ENCODE assay signal across 9 cellular contexts in the genomic region with DNA sequence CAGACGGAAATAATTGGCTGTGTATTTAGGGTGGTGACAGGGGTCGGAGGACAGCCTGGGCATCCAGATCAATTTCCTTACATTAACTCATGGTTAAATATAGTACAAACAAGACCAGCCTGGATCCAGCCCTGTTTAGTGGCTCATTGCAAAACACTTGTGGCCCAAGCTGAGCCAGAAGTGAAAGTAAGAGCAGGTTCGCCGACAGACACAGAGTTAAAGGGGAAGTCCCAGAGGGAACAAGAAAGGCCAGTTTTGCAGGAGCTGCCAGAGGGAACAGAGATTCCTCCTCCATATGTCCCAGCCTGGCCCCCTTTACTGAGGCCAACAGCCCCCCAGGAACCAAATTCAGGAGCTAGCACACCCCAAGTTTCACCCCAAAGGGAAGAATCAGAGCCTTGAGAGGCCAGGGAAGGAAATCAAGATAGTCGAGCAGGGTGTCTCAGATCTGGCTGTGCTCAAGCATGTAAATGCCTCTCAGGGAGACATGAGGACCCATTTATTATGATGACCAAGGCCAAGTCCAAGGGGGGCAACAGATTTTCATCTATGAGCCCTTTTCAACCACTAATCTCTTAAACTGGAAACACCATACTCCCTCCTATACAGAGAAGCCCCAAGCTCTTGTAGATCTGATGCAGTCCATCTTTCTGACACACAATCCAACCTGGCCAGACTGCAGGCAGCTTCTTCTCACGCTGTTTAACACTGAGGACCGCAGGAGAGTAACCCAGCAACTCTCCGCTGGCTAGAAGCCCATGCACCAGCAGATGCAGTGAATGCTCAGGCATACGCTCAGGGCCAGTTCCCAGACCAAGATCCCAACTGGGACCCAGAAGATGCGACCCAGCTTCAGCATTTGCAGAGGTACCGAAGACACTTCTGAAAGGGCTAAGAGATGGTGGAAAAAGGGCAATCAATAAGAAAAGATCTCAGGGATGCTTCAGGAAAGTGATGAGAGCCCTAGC. TPM values are rescaled to one million over a fixed set of nuclear protein-coding genes. Genes with fewer than 3 reads are reported as not detected.
DNase-seq lines count a peak whose midpoint lies in the region; ATAC-seq, FAIRE-seq and TF ChIP-seq lines count a peak whose summit lies in the region.
"Had no signal": no experiment of that assay in that cellular context is flagged by ENCODE, and none has a peak within 500 bp of the region (broad histone marks: within the 10 kb centered on the region; RNA-seq: fewer than 3 reads in every experiment).

No MANE protein-coding gene starts in this region.

- no peaks in the 10 kb centered on the region for H3F3A ChIP-seq in DOHH2 (ENCODE audit: control insufficient read depth, insufficient read depth)

- 40 to 44% methylated on average over 4 to 8 of the region's 11 CpGs for WGBS in gastroesophageal sphincter (ENCODE audit: low coverage in 1 of 2), 2 donors

- TF ChIP-seq POLR2A in gastroesophageal sphincter (IDR thresholded peaks at IDR 0.05) = no peak

- TF ChIP-seq CTCF in DOHH2 (IDR thresholded peaks at IDR 0.05; ENCODE audit: low read depth, low read length, poor library complexity, severe bottlenecking) = no peak
- TF ChIP-seq CTCF in gastroesophageal sphincter (IDR thresholded peaks at IDR 0.05) = no peak

- DNase-seq in HT1080 (ENCODE audit: low read depth) (peak; percentile 49), skeletal muscle cell (ENCODE audit: low read depth) (peak; percentile 48), urothelium cell line (ENCODE audit: low spot score) (no peak), SW 1271 (lab: John Stamatoyannopoulos, UW) (no peak)
- DNase-seq in activated CD4-positive, alpha-beta T cell treated with anti-CD3 and anti-CD28 coated beads, Interleukin-2, amount 50 U/mL, for 4 hours = peak; percentile 21

- ATAC-seq in GM21367 (IDR thresholded peaks at IDR 0.05; ENCODE audit: unreplicated experiment) (peak; percentile 84), gastroesophageal sphincter (peak; percentile 72)

- TF ChIP-seq EP300 in gastroesophageal sphincter (IDR thresholded peaks at IDR 0.05) = no peak

- no peaks in the 10 kb centered on the region for H3K9me2 ChIP-seq in DOHH2 (replicated peaks; ENCODE audit: control insufficient read depth, low read length)

- H3K36me3 ChIP-seq in DOHH2 (ENCODE audit: control insufficient read depth, low read length) (no peaks in the 10 kb centered on the region), gastroesophageal sphincter (no peaks in the 10 kb centered on the region)

- no peaks in the 10 kb centered on the region for H3K9me3 ChIP-seq in DOHH2 (ENCODE audit: control insufficient read depth, insufficient read depth, low read length)
- no peaks in the 10 kb centered on the region for H3K9me3 ChIP-seq in gastroesophageal sphincter

- H3K27me3 ChIP-seq in DOHH2 (ENCODE audit: control insufficient read depth, low read length) (peaks cover 19% of the 10 kb centered on the region), gastroesophageal sphincter (no peaks in the 10 kb centered on the region)

- peak overlapping the region; percentile 54 for H3K4me2 ChIP-seq in DOHH2 (ENCODE audit: low read length)

- H4K20me1 ChIP-seq in DOHH2 (ENCODE audit: control insufficient read depth, insufficient read depth, low read depth, low read length) = no peaks in the 10 kb centered on the region

- H3K4me3 ChIP-seq in DOHH2 (ENCODE audit: low read length) = peak overlapping the region; percentile 14
- H3K4me3 ChIP-seq in gastroesophageal sphincter = peak overlapping the region; percentile 6 to 36
- peak overlapping the region; percentile 34 for H3K4me3 ChIP-seq in skeletal muscle cell (ENCODE audit: low read depth, low read length)

- H3K27ac ChIP-seq in DOHH2 (ENCODE audit: low read depth, low read length) (no peak overlapping the region), gastroesophageal sphincter (peak overlapping the region in 3 of 4 donors; percentile 69 to 76 (median 72))

- H3K4me1 ChIP-seq in DOHH2 (ENCODE audit: control insufficient read depth, low read length) = peaks cover 10% of the 10 kb centered on the region
- peaks cover 0 to 33% (median 10%) of the 10 kb centered on the region in 3 donors for H3K4me1 ChIP-seq in gastroesophageal sphincter

- FAIRE-seq in urothelium cell line (lab: Jason Lieb, UNC) = no peak

- no peaks in the 10 kb centered on the region for H3K79me2 ChIP-seq in DOHH2 (ENCODE audit: control insufficient read depth, low read length)

RNA-seq across cellular contexts. Expression of gene ADCK2, which starts 15.9 kb away (rescaled TPM):
- total RNA-seq in HT1080 (2014; rRNA removed; shearing (Covaris generic)) = 27.6 and 27.9 TPM in 2 replicates
- 22.5 and 22.6 TPM in 2 replicates for polyA plus RNA-seq in HT1080 (2015; cell fraction: cytosol; rRNA removed)
- polyA plus RNA-seq in HT1080 (2015; cell fraction: nucleus; rRNA removed) = 11.6 and 11.9 TPM in 2 replicates
- total RNA-seq in gastroesophageal sphincter = 10 to 100 TPM; 14.5 to 33.4 (median 22.4) TPM

RNA-seq across cellular contexts. Expression of gene DENND2A, which starts 16.2 kb away (rescaled TPM):
- 1.8 and 2.2 TPM in 2 replicates for total RNA-seq in HT1080 (2014; rRNA removed; shearing (Covaris generic))
- polyA plus RNA-seq in HT1080 (2015; cell fraction: cytosol; rRNA removed) = 3.2 and 3.6 TPM in 2 replicates
- polyA plus RNA-seq in HT1080 (2015; cell fraction: nucleus; rRNA removed) = 5.1 and 5.3 TPM in 2 replicates
- total RNA-seq in gastroesophageal sphincter = 10 to 100 TPM; 25.2 to 83.5 (median 46.5) TPM
- total RNA-seq: T-helper 2 cell treated with Interferon-gamma antibody and Interleukin-4, amounts not matched to agents 100 ng/mL and 5 ng/mL, for 36 hours had no signal

RNA-seq across cellular contexts. Expression of gene NDUFB2, which starts 39.7 kb away (rescaled TPM):
- total RNA-seq in HT1080 (2014; rRNA removed; shearing (Covaris generic)) = 165 and 247 TPM in 2 replicates
- 181 and 307 TPM in 2 replicates for polyA plus RNA-seq in HT1080 (2015; cell fraction: cytosol; rRNA removed)
- 60.5 and 76.5 TPM in 2 replicates for polyA plus RNA-seq in HT1080 (2015; cell fraction: nucleus; rRNA removed)
- 100 to 1,000 TPM; 187 to 472 (median 345) TPM for total RNA-seq in gastroesophageal sphincter

Comparison
In these comparisons a context has a peak if more than half of its experiments do, and no peak if none do; other contexts are left out.
1. DNase-seq: peak in HT1080 (single experiment), activated CD4-positive, alpha-beta T cell treated with anti-CD3 and anti-CD28 coated beads, Interleukin-2, amount 50 U/mL, for 4 hours (2 of 2) and skeletal muscle cell (single experiment); none in urothelium cell line (single experiment) and SW 1271 (0 of 2).
2. Peak in every context shown above with its lines, with median percentiles within 50 percentile points of each other: H3K4me3 ChIP-seq.